In the genomic region with DNA sequence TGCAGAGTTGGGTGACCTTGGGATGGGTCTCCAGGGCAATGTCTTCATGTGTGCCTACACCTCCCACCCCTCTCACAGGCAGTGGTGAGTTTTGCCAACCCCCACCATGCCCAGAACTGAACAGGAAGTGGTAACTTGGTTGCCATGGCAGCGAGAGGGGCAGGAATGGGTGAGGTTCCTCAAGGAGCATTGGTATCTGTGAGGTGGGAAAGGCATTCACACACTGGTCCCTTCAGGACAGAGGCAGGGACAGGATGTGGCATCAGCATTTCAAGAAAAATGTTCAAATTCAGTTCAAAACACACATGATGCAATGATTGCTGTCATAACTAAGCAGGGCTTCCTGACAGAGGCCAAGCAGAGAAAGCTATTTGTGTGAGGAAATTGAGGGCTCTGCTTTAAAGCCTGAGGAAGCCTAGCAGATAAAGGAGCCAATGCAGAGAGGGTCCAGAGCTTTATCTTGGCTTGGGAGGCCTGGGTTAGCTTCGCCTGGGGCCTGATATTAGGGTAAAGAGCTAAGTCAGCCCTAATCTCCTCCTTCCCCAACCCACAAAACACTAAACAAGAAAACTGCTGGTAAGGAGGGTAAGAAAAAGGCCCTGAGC, we compare ENCODE assay signal across 8 cellular contexts. TPM values are rescaled to one million over a fixed set of nuclear protein-coding genes. Genes with fewer than 3 reads are reported as not detected.
DNase-seq lines count a peak whose midpoint lies in the region; ATAC-seq, FAIRE-seq and TF ChIP-seq lines count a peak whose summit lies in the region.

No MANE protein-coding gene starts in this region.

- H3K27me3 Mint-ChIP-seq in activated T-helper 1 cell treated with anti-CD3 and anti-CD28 coated beads, Interleukin-12 subunit alpha, Interleukin-12 subunit beta, Interleukin-2, Interleukin-4 antibody, amounts not matched to agents 30 ng/mL and 10 ng/mL and 1 ng/mL, durations not matched to agents 14 hours and 24 hours and 36 hours (ENCODE audit: insufficient read depth), result no peaks in the 10 kb centered on the region
- no peaks in the 10 kb centered on the region for H3K27me3 Mint-ChIP-seq in stimulated activated naive B cell treated with anti-CD40 and anti-IgM and Interleukin-4, amounts not matched to agents 10 μg/mL and 1 μg/mL and 100 μg/mL, for 72 hours

- DNase-seq in activated T-helper 1 cell treated with anti-CD3 and anti-CD28 coated beads, Interleukin-12 subunit alpha, Interleukin-12 subunit beta, Interleukin-2, Interleukin-4 antibody, amounts not matched to agents 30 ng/mL and 10 ng/mL and 1 ng/mL, durations not matched to agents 14 hours and 24 hours and 36 hours (ENCODE audit: low spot score), result peak; percentile 61
- DNase-seq in keratinocyte (ENCODE audit: low read depth, low spot score) (no peak), cerebellar nuclear complex (lab: John Stamatoyannopoulos, UW) (no peak), NCI-H2196 (lab: John Stamatoyannopoulos, UW; ENCODE audit: unreplicated experiment) (no peak)
- no peak for DNase-seq in stimulated activated naive B cell treated with anti-CD40 and anti-IgM and Interleukin-4, amounts not matched to agents 10 μg/mL and 1 μg/mL and 100 μg/mL, for 72 hours

- peaks cover 20% of the 10 kb centered on the region for H3K36me3 Mint-ChIP-seq in activated T-helper 1 cell treated with anti-CD3 and anti-CD28 coated beads, Interleukin-12 subunit alpha, Interleukin-12 subunit beta, Interleukin-2, Interleukin-4 antibody, amounts not matched to agents 30 ng/mL and 10 ng/mL and 1 ng/mL, durations not matched to agents 14 hours and 24 hours and 36 hours (ENCODE audit: low read depth)
- peaks cover 30 to 32% of the 10 kb centered on the region in 2 donors for H3K36me3 Mint-ChIP-seq in stimulated activated naive B cell treated with anti-CD40 and anti-IgM and Interleukin-4, amounts not matched to agents 10 μg/mL and 1 μg/mL and 100 μg/mL, for 72 hours

- H3K27me3 ChIP-seq in OCI-LY3 (ENCODE audit: low read depth, low read length) (no peaks in the 10 kb centered on the region), keratinocyte (ENCODE audit: control insufficient read depth, extremely low read depth, insufficient read depth, low read length) (no peaks in the 10 kb centered on the region)

- H3K9me3 ChIP-seq in OCI-LY3 (ENCODE audit: insufficient read depth, low read length) (no peaks in the 10 kb centered on the region), keratinocyte (ENCODE audit: control insufficient read depth, low read depth, low read length) (no peaks in the 10 kb centered on the region)

- H3K4me2 ChIP-seq in OCI-LY3 (ENCODE audit: low read length), result peak overlapping the region; percentile 82
- H3K4me2 ChIP-seq in keratinocyte (ENCODE audit: control insufficient read depth, extremely low read depth, insufficient read depth, low read depth, low read length), result peak overlapping the region; percentile 44

- peaks cover 61% of the 10 kb centered on the region for H3K4me1 Mint-ChIP-seq in activated T-helper 1 cell treated with anti-CD3 and anti-CD28 coated beads, Interleukin-12 subunit alpha, Interleukin-12 subunit beta, Interleukin-2, Interleukin-4 antibody, amounts not matched to agents 30 ng/mL and 10 ng/mL and 1 ng/mL, durations not matched to agents 14 hours and 24 hours and 36 hours (ENCODE audit: low read depth)
- H3K4me1 Mint-ChIP-seq in stimulated activated naive B cell treated with anti-CD40 and anti-IgM and Interleukin-4, amounts not matched to agents 10 μg/mL and 1 μg/mL and 100 μg/mL, for 72 hours, result peaks cover 54 to 78% of the 10 kb centered on the region in 2 donors

- H3K9me3 Mint-ChIP-seq in activated T-helper 1 cell treated with anti-CD3 and anti-CD28 coated beads, Interleukin-12 subunit alpha, Interleukin-12 subunit beta, Interleukin-2, Interleukin-4 antibody, amounts not matched to agents 30 ng/mL and 10 ng/mL and 1 ng/mL, durations not matched to agents 14 hours and 24 hours and 36 hours, result peaks cover 12% of the 10 kb centered on the region
- peaks cover 4 to 8% of the 10 kb centered on the region in 2 donors for H3K9me3 Mint-ChIP-seq in stimulated activated naive B cell treated with anti-CD40 and anti-IgM and Interleukin-4, amounts not matched to agents 10 μg/mL and 1 μg/mL and 100 μg/mL, for 72 hours

- intact Hi-C loops in activated T-helper 1 cell treated with anti-CD3 and anti-CD28 coated beads, Interleukin-12 subunit alpha, Interleukin-12 subunit beta, Interleukin-2, Interleukin-4 antibody, amounts not matched to agents 30 ng/mL and 10 ng/mL and 1 ng/mL, durations not matched to agents 14 hours and 24 hours and 36 hours (cut with micrococcal nuclease), result no loop called here

- peaks cover 43% of the 10 kb centered on the region for H3K4me1 ChIP-seq in OCI-LY3 (ENCODE audit: low read length)
- H3K4me1 ChIP-seq in keratinocyte (ENCODE audit: control insufficient read depth, extremely low read depth, insufficient read depth, low read length), result peaks cover 9% of the 10 kb centered on the region

- peaks cover 12% of the 10 kb centered on the region; the same call in 1 of the 2 replicates for H3K79me2 ChIP-seq in OCI-LY3 (ENCODE audit: low read length)
- H3K79me2 ChIP-seq in keratinocyte (ENCODE audit: control insufficient read depth, insufficient read depth, low read length), result no peaks in the 10 kb centered on the region

- peak overlapping the region; percentile 87 for H3K27ac ChIP-seq in OCI-LY3 (ENCODE audit: low read length)
- H3K27ac ChIP-seq in keratinocyte (ENCODE audit: control insufficient read depth, insufficient read depth, low read length), result no peak overlapping the region

- H4K20me1 ChIP-seq in OCI-LY3 (ENCODE audit: insufficient read depth, low read length) (no peaks in the 10 kb centered on the region), keratinocyte (ENCODE audit: control insufficient read depth, extremely low read depth, insufficient read depth, low read length) (no peaks in the 10 kb centered on the region)

- H2AFZ ChIP-seq in OCI-LY3 (ENCODE audit: low read depth, low read length) (peak overlapping the region; percentile 90; the same call in 1 of the 2 replicates), keratinocyte (ENCODE audit: control insufficient read depth, low read length) (peak overlapping the region; percentile 31)

- dilution Hi-C loops in keratinocyte (cut with MboI; ENCODE audit: extremely low pct_ligation_motif_present, low sequenced_read_pairs), result no loop called here

- no peaks in the 10 kb centered on the region for H3K9me1 ChIP-seq in keratinocyte (ENCODE audit: control insufficient read depth, extremely low read depth, insufficient read depth, low read length)

- peak overlapping the region; percentile 95 for H3K27ac Mint-ChIP-seq in activated T-helper 1 cell treated with anti-CD3 and anti-CD28 coated beads, Interleukin-12 subunit alpha, Interleukin-12 subunit beta, Interleukin-2, Interleukin-4 antibody, amounts not matched to agents 30 ng/mL and 10 ng/mL and 1 ng/mL, durations not matched to agents 14 hours and 24 hours and 36 hours
- peak overlapping the region; percentile 85 for H3K27ac Mint-ChIP-seq in stimulated activated naive B cell treated with anti-CD40 and anti-IgM and Interleukin-4, amounts not matched to agents 10 μg/mL and 1 μg/mL and 100 μg/mL, for 72 hours

- peak overlapping the region; percentile 75 for H3K9ac ChIP-seq in OCI-LY3 (ENCODE audit: low read length)
- no peak overlapping the region for H3K9ac ChIP-seq in keratinocyte (ENCODE audit: control insufficient read depth, extremely low read depth, insufficient read depth, low read length)

- peak overlapping the region; percentile 77 for H3K4me3 Mint-ChIP-seq in activated T-helper 1 cell treated with anti-CD3 and anti-CD28 coated beads, Interleukin-12 subunit alpha, Interleukin-12 subunit beta, Interleukin-2, Interleukin-4 antibody, amounts not matched to agents 30 ng/mL and 10 ng/mL and 1 ng/mL, durations not matched to agents 14 hours and 24 hours and 36 hours
- peak overlapping the region; percentile 79 to 95 for H3K4me3 Mint-ChIP-seq in stimulated activated naive B cell treated with anti-CD40 and anti-IgM and Interleukin-4, amounts not matched to agents 10 μg/mL and 1 μg/mL and 100 μg/mL, for 72 hours

- ATAC-seq in GM21529 (IDR thresholded peaks at IDR 0.05; ENCODE audit: unreplicated experiment) (peak; percentile 35), GM18870 (IDR thresholded peaks at IDR 0.05; ENCODE audit: unreplicated experiment) (no peak)
- peak; percentile 14 to 33 for ATAC-seq in stimulated activated naive B cell treated with anti-CD40 and anti-IgM and Interleukin-4, amounts not matched to agents 10 μg/mL and 1 μg/mL and 100 μg/mL, for 72 hours (replicated peaks)

- TF ChIP-seq CTCF in OCI-LY3 (IDR thresholded peaks at IDR 0.05; ENCODE audit: low read depth, low read length) (no peak), keratinocyte (optimal IDR thresholded peaks at IDR 0.05 in 1 of 3, IDR thresholded peaks at IDR 0.05 in 1 of 3, conservative IDR thresholded peaks at IDR 0.05 in 1 of 3; ENCODE audit: extremely low read depth in 1 of 3, insufficient read depth in 2 of 3, low read length in 3 of 3) (no peak)

- H3K36me3 ChIP-seq in OCI-LY3 (replicated peaks; ENCODE audit: low read depth, low read length), result peaks cover 8% of the 10 kb centered on the region
- H3K36me3 ChIP-seq in keratinocyte (ENCODE audit: control insufficient read depth in 2 of 2, extremely low read depth in 1 of 2, insufficient read depth in 2 of 2, low read length in 2 of 2), result no peaks in the 10 kb centered on the region

- no peak for FAIRE-seq in keratinocyte (lab: Jason Lieb, UNC)

- H3K4me3 ChIP-seq in OCI-LY3 (ENCODE audit: low read length), result peak overlapping the region; percentile 77
- no peak overlapping the region for H3K4me3 ChIP-seq in keratinocyte (ENCODE audit: control insufficient read depth in 2 of 3, extremely low read depth in 1 of 3, insufficient read depth in 2 of 3, low read depth in 1 of 3, low read length in 3 of 3)

RNA-seq across cellular contexts. Expression of a gene that starts 0.6 kb away (rescaled TPM):
- total RNA-seq in activated T-helper 1 cell treated with anti-CD3 and anti-CD28 coated beads, Interleukin-12 subunit alpha, Interleukin-12 subunit beta, Interleukin-2, Interleukin-4 antibody, amounts not matched to agents 30 ng/mL and 10 ng/mL and 1 ng/mL, durations not matched to agents 14 hours and 24 hours and 36 hours, result 4.5 and 4.9 TPM in 2 replicates
- 0.03 to 0.08 TPM (median 0.03 TPM) in 3 replicates for polyA plus RNA-seq in keratinocyte
- polyA plus RNA-seq in keratinocyte (2011; ENCODE audit: low read depth), result not detected
- polyA plus RNA-seq in keratinocyte (2011; cell fraction: cytosol; rRNA removed), result 0.04 and 0.08 TPM in 2 replicates
- 0.08 TPM in 1 of 2 replicates, not detected in the other for polyA plus RNA-seq in keratinocyte (2011; cell fraction: nucleus; rRNA removed)
- polyA plus RNA-seq in keratinocyte (2012; ENCODE audit: low replicate concordance), result 0.08 TPM in 1 of 2 replicates, not detected in the other
- 0.10 to 0.26 TPM in 2 of 3 replicates, not detected in the other for polyA minus RNA-seq in keratinocyte
- not detected for polyA minus RNA-seq in keratinocyte (2011; cell fraction: cytosol; rRNA and poly(A)+ RNA removed)
- 0.21 TPM in 1 of 2 replicates, not detected in the other for polyA minus RNA-seq in keratinocyte (2011; cell fraction: nucleus; rRNA and poly(A)+ RNA removed)

RNA-seq across cellular contexts. Expression of a gene that starts 27.8 kb away (rescaled TPM):
- total RNA-seq in activated T-helper 1 cell treated with anti-CD3 and anti-CD28 coated beads, Interleukin-12 subunit alpha, Interleukin-12 subunit beta, Interleukin-2, Interleukin-4 antibody, amounts not matched to agents 30 ng/mL and 10 ng/mL and 1 ng/mL, durations not matched to agents 14 hours and 24 hours and 36 hours, result not detected in 2 replicates
- polyA plus RNA-seq in keratinocyte, result not detected in 3 replicates
- not detected for polyA plus RNA-seq in keratinocyte (2011; ENCODE audit: low read depth)
- polyA plus RNA-seq in keratinocyte (2011; cell fraction: cytosol; rRNA removed), result not detected in 2 replicates
- polyA plus RNA-seq in keratinocyte (2011; cell fraction: nucleus; rRNA removed), result not detected in 2 replicates
- polyA plus RNA-seq in keratinocyte (2012; ENCODE audit: low replicate concordance), result not detected in 2 replicates
- polyA minus RNA-seq in keratinocyte, result not detected in 3 replicates
- polyA minus RNA-seq in keratinocyte (2011; cell fraction: cytosol; rRNA and poly(A)+ RNA removed), result not detected
- not detected in 2 replicates for polyA minus RNA-seq in keratinocyte (2011; cell fraction: nucleus; rRNA and poly(A)+ RNA removed)

RNA-seq across cellular contexts. Expression of a gene that starts 37.5 kb away (rescaled TPM):
- not detected in 2 replicates for total RNA-seq in activated T-helper 1 cell treated with anti-CD3 and anti-CD28 coated beads, Interleukin-12 subunit alpha, Interleukin-12 subunit beta, Interleukin-2, Interleukin-4 antibody, amounts not matched to agents 30 ng/mL and 10 ng/mL and 1 ng/mL, durations not matched to agents 14 hours and 24 hours and 36 hours
- polyA plus RNA-seq in keratinocyte, result 1.9 to 32.6 TPM (median 4.0 TPM) in 3 replicates
- 0.36 TPM for polyA plus RNA-seq in keratinocyte (2011; ENCODE audit: low read depth)
- polyA plus RNA-seq in keratinocyte (2011; cell fraction: cytosol; rRNA removed), result 7.6 and 12.6 TPM in 2 replicates
- 13.4 and 22.0 TPM in 2 replicates for polyA plus RNA-seq in keratinocyte (2011; cell fraction: nucleus; rRNA removed)
- 2.4 and 2.5 TPM in 2 replicates for polyA plus RNA-seq in keratinocyte (2012; ENCODE audit: low replicate concordance)
- 1.2 to 13.4 TPM (median 2.1 TPM) in 3 replicates for polyA minus RNA-seq in keratinocyte
- 14.8 TPM for polyA minus RNA-seq in keratinocyte (2011; cell fraction: cytosol; rRNA and poly(A)+ RNA removed)
- 5.8 and 6.5 TPM in 2 replicates for polyA minus RNA-seq in keratinocyte (2011; cell fraction: nucleus; rRNA and poly(A)+ RNA removed)

RNA-seq across cellular contexts. Expression of a gene that starts 46.3 kb away (rescaled TPM):
- not detected in 2 replicates for total RNA-seq in activated T-helper 1 cell treated with anti-CD3 and anti-CD28 coated beads, Interleukin-12 subunit alpha, Interleukin-12 subunit beta, Interleukin-2, Interleukin-4 antibody, amounts not matched to agents 30 ng/mL and 10 ng/mL and 1 ng/mL, durations not matched to agents 14 hours and 24 hours and 36 hours
- 0.26 to 0.73 TPM (median 0.51 TPM) in 3 replicates for polyA plus RNA-seq in keratinocyte
- polyA plus RNA-seq in keratinocyte (2011; ENCODE audit: low read depth), result not detected
- 0.55 and 0.66 TPM in 2 replicates for polyA plus RNA-seq in keratinocyte (2011; cell fraction: cytosol; rRNA removed)
- polyA plus RNA-seq in keratinocyte (2011; cell fraction: nucleus; rRNA removed), result 1.2 and 1.7 TPM in 2 replicates
- polyA plus RNA-seq in keratinocyte (2012; ENCODE audit: low replicate concordance), result 0.18 TPM in 1 of 2 replicates, not detected in the other
- 1.2 TPM in 1 of 3 replicates, not detected in the others for polyA minus RNA-seq in keratinocyte
- not detected for polyA minus RNA-seq in keratinocyte (2011; cell fraction: cytosol; rRNA and poly(A)+ RNA removed)
- polyA minus RNA-seq in keratinocyte (2011; cell fraction: nucleus; rRNA and poly(A)+ RNA removed), result 0.53 TPM in 1 of 2 replicates, not detected in the other
